ENCODE assay signal across 33 cellular contexts in genomic region chr2:40404500-40404899, GRCh38. TPM values are rescaled to one million over a fixed set of nuclear protein-coding genes. Genes with fewer than 3 reads are reported as not detected.
DNase-seq lines count a peak whose midpoint lies in the region; ATAC-seq and TF ChIP-seq lines count a peak whose summit lies in the region.
"Had no signal": no experiment of that assay in that cellular context is flagged by ENCODE, and none has a peak within 500 bp of the region (broad histone marks: within the 10 kb centered on the region; RNA-seq: fewer than 3 reads in every experiment).

No MANE protein-coding gene starts in this region.

- POLR2A ChIA-PET in activated CD4-positive, alpha-beta T cell treated with anti-CD3 and anti-CD28 coated beads, Interleukin-2, amount 10 ng/mL, durations not matched to agents 7 days and 5 days (lab: Charles Lee) = no interaction called here

- DNase-seq in NOMO-1 treated with DMSO at 0.1 percent for 48 hours (lab: John Stamatoyannopoulos, UW; ENCODE audit: unreplicated experiment) (peak; percentile 38), NOMO-1 treated with dmso at 0.1 percent for 144 hours (lab: John Stamatoyannopoulos, UW; ENCODE audit: unreplicated experiment) (no peak), astrocyte of the hippocampus (ENCODE audit: low read depth, low spot score) (peak; percentile 26), chondrocyte (ENCODE audit: low spot score) (no peak)
- DNase-seq in activated CD4-positive, alpha-beta T cell treated with anti-CD3 and anti-CD28 coated beads, Interleukin-2, amount 10 ng/mL, durations not matched to agents 7 days and 5 days = no peak
- DNase-seq: 8988T; activated CD4-positive, alpha-beta memory T cell treated with anti-CD3 and anti-CD28 coated beads for 36 hours; activated CD8-positive, alpha-beta memory T cell treated with anti-CD3 and anti-CD28 coated beads, Interleukin-2, amount 50 U/mL, for 4 hours; activated naive CD4-positive, alpha-beta T cell treated with anti-CD3 and anti-CD28 coated beads for 36 hours; CD4-positive, alpha-beta T cell; colonic mucosa; DMS 273 treated with DMSO at 0.1 percent for 48 hours; effector memory CD8-positive, alpha-beta T cell; EL; foreskin keratinocyte; HFFc6; Karpas-422; NCI-H1694; NCI-H446 treated with DMSO at 0.1 percent for 48 hours; PC-3; posterior cingulate gyrus; right lobe of liver; SHP77; stimulated activated CD4-positive, alpha-beta T cell treated with anti-CD3 and anti-CD28 coated beads, Interleukin-15, amount 100 ng/mL, for 24 hours; stimulated activated naive CD4-positive, alpha-beta T cell treated with Interleukin-2 at 50 U/mL for 16 hours; SW 1271; uterus had no signal

- no peaks in the 10 kb centered on the region for H3K36me3 Mint-ChIP-seq in activated CD4-positive, alpha-beta T cell treated with anti-CD3 and anti-CD28 coated beads, Interleukin-2, amount 10 ng/mL, durations not matched to agents 7 days and 5 days (ENCODE audit: low read depth)
- H3K36me3 Mint-ChIP-seq in chondrocyte (ENCODE audit: low read depth) = no peaks in the 10 kb centered on the region
- H3K36me3 Mint-ChIP-seq: activated CD4-positive, alpha-beta memory T cell treated with anti-CD3 and anti-CD28 coated beads for 36 hours had no signal

- peak overlapping the region; percentile 80 for H3K4me2 ChIP-seq in KMS-11
- H3K4me2 ChIP-seq: hepatocyte had no signal

- H3K79me2 ChIP-seq in KMS-11 (ENCODE audit: insufficient read depth, low read depth) = no peaks in the 10 kb centered on the region
- H3K79me2 ChIP-seq: hepatocyte had no signal

- H3K4me3 ChIP-seq in KMS-11 (IDR thresholded peaks at IDR 0.05; ENCODE audit: insufficient read depth, low read depth, low read length) = no peak overlapping the region
- H3K4me3 ChIP-seq: colonic mucosa, hepatocyte, right lobe of liver, uterus had no signal

- no peak for ATAC-seq in GM21576 (IDR thresholded peaks at IDR 0.05; ENCODE audit: unreplicated experiment)
- ATAC-seq in GM19463 (IDR thresholded peaks at IDR 0.05; ENCODE audit: unreplicated experiment) = no peak
- ATAC-seq: effector memory CD8-positive, alpha-beta T cell; foreskin keratinocyte; PC-3; right lobe of liver had no signal

- H3K9me3 Mint-ChIP-seq in activated CD4-positive, alpha-beta T cell treated with anti-CD3 and anti-CD28 coated beads, Interleukin-2, amount 10 ng/mL, durations not matched to agents 7 days and 5 days = no peaks in the 10 kb centered on the region
- peaks cover 2% of the 10 kb centered on the region for H3K9me3 Mint-ChIP-seq in chondrocyte (ENCODE audit: low read depth)
- H3K9me3 Mint-ChIP-seq: activated CD4-positive, alpha-beta memory T cell treated with anti-CD3 and anti-CD28 coated beads for 36 hours; activated naive CD4-positive, alpha-beta T cell treated with anti-CD3 and anti-CD28 coated beads for 36 hours; activated T-helper 1 cell treated with anti-CD3 and anti-CD28 coated beads, Interleukin-12 subunit alpha, Interleukin-12 subunit beta, Interleukin-2, Interleukin-4 antibody, amounts not matched to agents 30 ng/mL and 10 ng/mL and 1 ng/mL, durations not matched to agents 14 hours and 24 hours and 36 hours; CD4-positive, alpha-beta T cell; HFFc6 had no signal

- no peaks in the 10 kb centered on the region for H3K27me3 ChIP-seq in KMS-11 (ENCODE audit: insufficient read depth, low read depth)
- H3K27me3 ChIP-seq: colonic mucosa, foreskin keratinocyte, hepatocyte, right lobe of liver, uterus had no signal

- no peaks in the 10 kb centered on the region for H4K20me1 ChIP-seq in KMS-11 (ENCODE audit: insufficient read depth)

- no peak overlapping the region for H3K4me3 Mint-ChIP-seq in activated CD4-positive, alpha-beta T cell treated with anti-CD3 and anti-CD28 coated beads, Interleukin-2, amount 10 ng/mL, durations not matched to agents 7 days and 5 days
- no peak overlapping the region for H3K4me3 Mint-ChIP-seq in chondrocyte (ENCODE audit: unreplicated experiment)
- H3K4me3 Mint-ChIP-seq: activated CD4-positive, alpha-beta memory T cell treated with anti-CD3 and anti-CD28 coated beads for 36 hours; activated naive CD4-positive, alpha-beta T cell treated with anti-CD3 and anti-CD28 coated beads for 36 hours; activated T-helper 1 cell treated with anti-CD3 and anti-CD28 coated beads, Interleukin-12 subunit alpha, Interleukin-12 subunit beta, Interleukin-2, Interleukin-4 antibody, amounts not matched to agents 30 ng/mL and 10 ng/mL and 1 ng/mL, durations not matched to agents 14 hours and 24 hours and 36 hours; CD4-positive, alpha-beta T cell; effector memory CD8-positive, alpha-beta T cell; HFFc6 had no signal

- H3K27me3 Mint-ChIP-seq in activated CD4-positive, alpha-beta T cell treated with anti-CD3 and anti-CD28 coated beads, Interleukin-2, amount 10 ng/mL, durations not matched to agents 7 days and 5 days = no peaks in the 10 kb centered on the region
- H3K27me3 Mint-ChIP-seq in chondrocyte (ENCODE audit: low read depth) = no peaks in the 10 kb centered on the region
- H3K27me3 Mint-ChIP-seq: activated CD4-positive, alpha-beta memory T cell treated with anti-CD3 and anti-CD28 coated beads for 36 hours; CD4-positive, alpha-beta T cell; effector memory CD8-positive, alpha-beta T cell had no signal

- TF ChIP-seq CTCF in KMS-11 (conservative IDR thresholded peaks at IDR 0.05; ENCODE audit: low read depth, low read length) = no peak
- TF ChIP-seq CTCF in chondrocyte (IDR thresholded peaks at IDR 0.05) = no peak

- peak overlapping the region; percentile 37 for H3K27ac ChIP-seq in KMS-11
- H3K27ac ChIP-seq: colonic mucosa, foreskin keratinocyte, hepatocyte, HL-60, right lobe of liver, uterus had no signal

- H3K36me3 ChIP-seq in KMS-11 (ENCODE audit: insufficient read depth) = no peaks in the 10 kb centered on the region
- H3K36me3 ChIP-seq: colonic mucosa, right lobe of liver, uterus had no signal

- peak overlapping the region; percentile 44; the same call in 1 of the 2 replicates for H3K9ac ChIP-seq in KMS-11

- peaks cover 18% of the 10 kb centered on the region for H3K4me1 ChIP-seq in KMS-11 (ENCODE audit: low read depth, poor library complexity, severe bottlenecking)
- H3K4me1 ChIP-seq: colonic mucosa, right lobe of liver had no signal

- CTCF ChIA-PET in activated CD4-positive, alpha-beta T cell treated with anti-CD3 and anti-CD28 coated beads, Interleukin-2, amount 10 ng/mL, durations not matched to agents 7 days and 5 days (lab: Charles Lee) = interaction anchor here (1.1 kb wide), 2 partner anchors 12 to 494 kb away, joined by 3 read pairs; no protein-coding TSS in a partner anchor

- H3K4me1 Mint-ChIP-seq in activated CD4-positive, alpha-beta T cell treated with anti-CD3 and anti-CD28 coated beads, Interleukin-2, amount 10 ng/mL, durations not matched to agents 7 days and 5 days = no peaks in the 10 kb centered on the region
- peaks cover 50% of the 10 kb centered on the region for H3K4me1 Mint-ChIP-seq in chondrocyte (ENCODE audit: low read depth)

- H3K27ac Mint-ChIP-seq in activated CD4-positive, alpha-beta T cell treated with anti-CD3 and anti-CD28 coated beads, Interleukin-2, amount 10 ng/mL, durations not matched to agents 7 days and 5 days = no peak overlapping the region
- H3K27ac Mint-ChIP-seq in chondrocyte (ENCODE audit: unreplicated experiment) = no peak overlapping the region
- H3K27ac Mint-ChIP-seq: activated CD4-positive, alpha-beta memory T cell treated with anti-CD3 and anti-CD28 coated beads for 36 hours; activated naive CD4-positive, alpha-beta T cell treated with anti-CD3 and anti-CD28 coated beads for 36 hours; activated T-helper 1 cell treated with anti-CD3 and anti-CD28 coated beads, Interleukin-12 subunit alpha, Interleukin-12 subunit beta, Interleukin-2, Interleukin-4 antibody, amounts not matched to agents 30 ng/mL and 10 ng/mL and 1 ng/mL, durations not matched to agents 14 hours and 24 hours and 36 hours; CD4-positive, alpha-beta T cell; effector memory CD8-positive, alpha-beta T cell had no signal

- H2AFZ ChIP-seq in KMS-11 (ENCODE audit: low read depth) = peak overlapping the region; percentile 70
- H2AFZ ChIP-seq: hepatocyte had no signal

RNA-seq across cellular contexts. Expression of gene SLC8A1, which starts 47.4 kb away (rescaled TPM):
- under 1 TPM; 0.50 to 0.56 TPM for total RNA-seq in activated CD4-positive, alpha-beta T cell treated with anti-CD3 and anti-CD28 coated beads, Interleukin-2, amount 10 ng/mL, durations not matched to agents 7 days and 5 days
- total RNA-seq in chondrocyte = 50.4 to 53.7 TPM (median 52.7 TPM) in 3 replicates

Comparison
In these comparisons a context has a peak if more than half of its experiments do, and no peak if none do; other contexts are left out.
1. DNase-seq: peak in NOMO-1 treated with DMSO at 0.1 percent for 48 hours (single experiment) and astrocyte of the hippocampus (single experiment); none in NOMO-1 treated with dmso at 0.1 percent for 144 hours (single experiment), activated CD4-positive, alpha-beta T cell treated with anti-CD3 and anti-CD28 coated beads, Interleukin-2, amount 10 ng/mL, durations not matched to agents 7 days and 5 days (single experiment) and chondrocyte (single experiment).
2. RNA of gene SLC8A1, which starts 47.4 kb away (total RNA-seq): 50.4 to 53.7 TPM in chondrocyte; 0.50 to 0.56 TPM in activated CD4-positive, alpha-beta T cell treated with anti-CD3 and anti-CD28 coated beads, Interleukin-2, amount 10 ng/mL, durations not matched to agents 7 days and 5 days; every median in the first group is over 10 times any median in the second.